Comparison of ENCODE assay signal across 1 cellular context in genomic region chr9:98318041-98318790, GRCh38.
TF ChIP-seq lines count a peak whose summit lies in the region.

No MANE protein-coding gene starts in this region.

TF ChIP-seq in GM23338, 12 proteins besides CTCF, POLR2A, EP300 and RAD21 (continued from another document):
- TF ChIP-seq ETS1 (IDR thresholded peaks at IDR 0.05) (no peak), ZNF331 (CRISPR knock-in tag; IDR thresholded peaks at IDR 0.05; ENCODE audit: low read depth) (no peak)
